ENCODE assay signal across 34 cellular contexts in genomic region chr12:21558100-21558679, GRCh38. TPM values are rescaled to one million over a fixed set of nuclear protein-coding genes. Genes with fewer than 3 reads are reported as not detected.
"Had no signal": no experiment of that assay in that cellular context is flagged by ENCODE, and none has a peak within 500 bp of the region (broad histone marks: within the 10 kb centered on the region; RNA-seq: fewer than 3 reads in every experiment).

No MANE protein-coding gene starts in this region.

- H3K4me3 ChIP-seq: left ventricle myocardium inferior, lung, neural progenitor cell, ovary, right atrium auricular region, right lobe of liver, smooth muscle cell, tibial nerve, uterus had no signal

- H3K4me1 ChIP-seq: left ventricle myocardium inferior, neural progenitor cell, right atrium auricular region, tibial nerve, uterus had no signal

- H3K4me3 Mint-ChIP-seq: mesothelial cell of epicardium; naive B cell; natural killer cell; nephron progenitor cell; neural progenitor cell; stimulated activated naive B cell treated with anti-CD40 and anti-IgM and Interleukin-4, amounts not matched to agents 10 μg/mL and 1 μg/mL and 100 μg/mL, for 72 hours; stimulated activated naive CD8-positive, alpha-beta T cell treated with anti-CD3 and anti-CD28 coated beads, Interleukin-15, Interleukin-2, amounts not matched to agents 100 ng/mL and 50 ng/mL, for 24 hours; type B pancreatic cell had no signal

- DNase-seq: islet precursor cell; left ventricle myocardium inferior; mesendoderm; naive B cell; natural killer cell; nephron progenitor cell; occipital lobe; ovary; right lobe of liver; stimulated activated CD4-positive, alpha-beta T cell treated with anti-CD3 and anti-CD28 coated beads, Interleukin-1b, Interleukin-23, amount 100 ng/mL, for 48 hours; stimulated activated CD4-positive, alpha-beta T cell treated with anti-CD3 and anti-CD28 coated beads, Interleukin-2, amount 100 ng/mL, for 48 hours; stimulated activated CD4-positive, alpha-beta T cell treated with anti-CD3 and anti-CD28 coated beads, Interleukin-4, amount 100 ng/mL, for 4 hours; stimulated activated CD8-positive, alpha-beta memory T cell treated with anti-CD3 and anti-CD28 coated beads, Interleukin-4, amount 100 ng/mL, for 48 hours; stimulated activated naive B cell treated with anti-CD40 and anti-IgM and Interleukin-4, amounts not matched to agents 10 μg/mL and 1 μg/mL and 100 μg/mL, for 72 hours; substantia nigra; uterus had no signal

- ATAC-seq: natural killer cell; right lobe of liver; stimulated activated naive B cell treated with anti-CD40 and anti-IgM and Interleukin-4, amounts not matched to agents 10 μg/mL and 1 μg/mL and 100 μg/mL, for 72 hours had no signal

- H3K9me3 Mint-ChIP-seq: natural killer cell; nephron progenitor cell; neural progenitor cell; stimulated activated naive CD8-positive, alpha-beta T cell treated with anti-CD3 and anti-CD28 coated beads, Interleukin-15, Interleukin-2, amounts not matched to agents 100 ng/mL and 50 ng/mL, for 24 hours; type B pancreatic cell had no signal

- H3K9me3 ChIP-seq: left ventricle myocardium inferior, neutrophil, ovary, right atrium auricular region, right lobe of liver, tibial nerve, uterus had no signal

- H3K27ac ChIP-seq: left ventricle myocardium inferior, neural progenitor cell, neutrophil, ovary, right atrium auricular region, right lobe of liver, tibial nerve, uterus had no signal

- H3K4me1 Mint-ChIP-seq: mesothelial cell of epicardium; naive B cell; natural killer cell; nephron progenitor cell; stimulated activated naive B cell treated with anti-CD40 and anti-IgM and Interleukin-4, amounts not matched to agents 10 μg/mL and 1 μg/mL and 100 μg/mL, for 72 hours had no signal

- H3K27me3 ChIP-seq: neural progenitor cell, neutrophil, ovary, right atrium auricular region, right lobe of liver, tibial nerve, uterus had no signal

- H3K36me3 ChIP-seq: left ventricle myocardium inferior, neural progenitor cell, neutrophil, ovary, right atrium auricular region, tibial nerve, uterus had no signal

- H3K27ac Mint-ChIP-seq: mesothelial cell of epicardium; naive B cell; natural killer cell; nephron progenitor cell; neural progenitor cell; progenitor cell of endocrine pancreas; stimulated activated naive B cell treated with anti-CD40 and anti-IgM and Interleukin-4, amounts not matched to agents 10 μg/mL and 1 μg/mL and 100 μg/mL, for 72 hours; stimulated activated naive CD8-positive, alpha-beta T cell treated with anti-CD3 and anti-CD28 coated beads, Interleukin-15, Interleukin-2, amounts not matched to agents 100 ng/mL and 50 ng/mL, for 24 hours; type B pancreatic cell had no signal

- H3K27me3 Mint-ChIP-seq: progenitor cell of endocrine pancreas; stimulated activated naive CD8-positive, alpha-beta T cell treated with anti-CD3 and anti-CD28 coated beads, Interleukin-15, Interleukin-2, amounts not matched to agents 100 ng/mL and 50 ng/mL, for 24 hours had no signal

- H3K36me3 Mint-ChIP-seq: mesothelial cell of epicardium; naive B cell; natural killer cell; neural progenitor cell; stimulated activated naive B cell treated with anti-CD40 and anti-IgM and Interleukin-4, amounts not matched to agents 10 μg/mL and 1 μg/mL and 100 μg/mL, for 72 hours had no signal

RNA-seq across cellular contexts. Expression of gene SPX, which starts 32.1 kb away (rescaled TPM):
- total RNA-seq: mesothelial cell of epicardium, ureter had no signal

RNA-seq across cellular contexts. Expression of gene GYS2, which starts 46.5 kb away (rescaled TPM):
- total RNA-seq: kidney epithelial cell, left ventricle myocardium inferior, lower leg skin, lung, mesothelial cell of epicardium, mononuclear cell, natural killer cell, occipital lobe, progenitor cell of endocrine pancreas, pulmonary artery endothelial cell, renal cortical epithelial cell, right atrium auricular region, skeletal muscle tissue, smooth muscle cell, temporal lobe, uterus had no signal
